Comparison of ENCODE assay signal across 2 cellular contexts in the genomic region with DNA sequence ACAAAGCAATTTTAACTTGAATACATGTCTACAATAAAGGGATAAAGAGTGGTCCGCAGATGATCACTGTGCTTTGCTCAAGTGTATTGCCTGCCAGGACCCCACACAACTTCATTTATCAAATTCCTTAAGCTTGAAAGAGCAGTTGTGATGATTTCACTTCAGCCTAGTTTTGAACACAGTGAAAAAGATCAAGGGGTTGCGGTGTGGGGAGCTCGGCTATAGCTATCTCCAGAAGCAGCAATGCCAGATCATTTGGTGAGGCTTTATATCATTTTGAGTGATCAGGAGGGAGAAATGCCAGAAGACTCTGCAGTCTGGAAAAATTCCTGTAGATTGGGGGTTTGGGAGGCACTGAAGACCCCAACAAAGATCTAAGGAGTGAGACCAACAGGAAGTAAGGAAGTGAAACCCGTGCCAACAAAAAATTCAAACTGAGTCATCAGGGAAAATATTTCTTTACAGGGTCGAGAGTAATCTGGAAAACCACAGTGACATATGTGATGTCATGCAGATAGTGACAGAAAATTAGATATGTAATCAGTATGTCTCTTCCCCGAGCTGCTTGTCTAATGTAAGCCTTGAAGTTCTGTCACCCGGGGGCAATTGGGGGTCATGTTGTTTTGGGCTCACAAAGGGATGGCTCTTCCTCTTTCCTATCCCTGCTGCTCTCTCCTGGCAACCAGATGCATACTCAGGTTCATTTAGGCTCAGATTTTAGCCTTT.
TF ChIP-seq lines count a peak whose summit lies in the region.

No MANE protein-coding gene starts in this region.

TF ChIP-seq in IMR-90, 13 proteins besides CTCF, POLR2A, EP300 and RAD21:
- TF ChIP-seq BHLHE40 (IDR thresholded peaks at IDR 0.05; ENCODE audit: low read depth, low read length) (no peak; the same call in 1 of the 2 replicates), CEBPB (IDR thresholded peaks at IDR 0.05; ENCODE audit: low read depth, low read length) (no peak), MAZ (IDR thresholded peaks at IDR 0.05; ENCODE audit: borderline replicate concordance, low read depth, low read length) (no peak), MAFK (IDR thresholded peaks at IDR 0.05; ENCODE audit: low read depth, low read length) (no peak), CHD1 (IDR thresholded peaks at IDR 0.05; ENCODE audit: low read depth, low read length) (no peak), NFE2L2 (IDR thresholded peaks at IDR 0.05; ENCODE audit: low read depth, low read length) (no peak), SMC3 (IDR thresholded peaks at IDR 0.05; ENCODE audit: low read depth, low read length) (no peak), MXI1 (IDR thresholded peaks at IDR 0.05; ENCODE audit: borderline replicate concordance, low read depth, low read length) (no peak), RCOR1 (IDR thresholded peaks at IDR 0.05; ENCODE audit: insufficient replicate concordance, low read length) (no peak), USF2 (IDR thresholded peaks at IDR 0.05; ENCODE audit: low read depth, low read length) (no peak)

TF ChIP-seq in HEK293T, 16 proteins besides CTCF, POLR2A, EP300 and RAD21:
- no peak for TF ChIP-seq FOXM1 (IDR thresholded peaks at IDR 0.05; ENCODE audit: borderline replicate concordance)
- no peak for TF ChIP-seq BHLHE40 (IDR thresholded peaks at IDR 0.05; ENCODE audit: borderline replicate concordance)
- no peak for TF ChIP-seq PKNOX1 (IDR thresholded peaks at IDR 0.05)
- no peak for TF ChIP-seq FOXK2 (IDR thresholded peaks at IDR 0.05)
- no peak for TF ChIP-seq ELF4 (IDR thresholded peaks at IDR 0.05)
- no peak for TF ChIP-seq TARDBP (IDR thresholded peaks at IDR 0.05)
- TF ChIP-seq SP1 (IDR thresholded peaks at IDR 0.05), result no peak
- TF ChIP-seq FOXA1 (IDR thresholded peaks at IDR 0.05), result no peak
- TF ChIP-seq ZNF384 (IDR thresholded peaks at IDR 0.05), result no peak
- TF ChIP-seq L3MBTL2 (conservative IDR thresholded peaks at IDR 0.05), result no peak
- no peak for TF ChIP-seq HDGF (IDR thresholded peaks at IDR 0.05; ENCODE audit: borderline replicate concordance)
